In the genomic region with DNA sequence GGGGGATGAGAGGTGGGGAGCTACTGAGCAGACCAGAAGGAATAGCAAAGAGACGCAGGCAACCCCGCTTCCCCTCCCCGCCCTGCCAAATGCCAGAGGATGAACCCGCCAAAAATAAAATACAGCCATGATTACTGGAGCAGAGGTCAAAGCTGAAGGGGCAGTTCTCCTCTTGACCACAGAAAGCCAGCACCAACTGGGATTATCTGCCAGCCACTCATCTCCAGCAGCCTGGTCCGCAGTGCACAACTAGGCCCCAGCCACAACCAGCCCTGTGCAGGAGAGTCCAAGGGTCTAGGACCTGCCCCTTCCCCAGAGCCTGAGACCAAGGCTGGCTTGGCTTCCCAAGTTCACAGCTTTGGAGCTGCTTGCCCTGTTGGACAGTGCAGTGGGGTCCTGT, we compare ENCODE assay signal across 14 cellular contexts.
A peak's percentile ranks its signal among the peaks of the same experiment; 100 is the strongest.
DNase-seq lines count a peak whose midpoint lies in the region; ATAC-seq, FAIRE-seq and TF ChIP-seq lines count a peak whose summit lies in the region.
"Had no signal": no experiment of that assay in that cellular context is flagged by ENCODE, and none has a peak within 500 bp of the region (broad histone marks: within the 10 kb centered on the region; RNA-seq: fewer than 3 reads in every experiment).

No MANE protein-coding gene starts in this region.

- H3K23ac ChIP-seq in H9 (ENCODE audit: insufficient read length, low read depth, low read length): no peak overlapping the region

- H3K9me3 Mint-ChIP-seq in H9: peaks cover 52 to 68% of the 10 kb centered on the region in 2 experiments
- peaks cover 10% of the 10 kb centered on the region for H3K9me3 Mint-ChIP-seq in nephron
- H3K9me3 Mint-ChIP-seq in natural killer cell treated with Interleukin-12 subunit alpha and Interleukin-12 subunit beta and Interleukin-15 and Interleukin-18, amount 100 ng/mL, for 72 hours: no peaks in the 10 kb centered on the region
- H3K9me3 Mint-ChIP-seq in CD8-positive, alpha-beta memory T cell: no peaks in the 10 kb centered on the region

- H4K8ac ChIP-seq in H9 (replicated peaks; ENCODE audit: insufficient read length, low read depth, low read length): no peak overlapping the region

- H3K4me1 Mint-ChIP-seq in H9: peaks cover 33 to 56% of the 10 kb centered on the region in 2 experiments
- peaks cover 51% of the 10 kb centered on the region for H3K4me1 Mint-ChIP-seq in nephron
- peaks cover 8 to 22% of the 10 kb centered on the region in 2 donors for H3K4me1 Mint-ChIP-seq in natural killer cell treated with Interleukin-12 subunit alpha and Interleukin-12 subunit beta and Interleukin-15 and Interleukin-18, amount 100 ng/mL, for 72 hours (ENCODE audit: low read depth in 2 of 2)
- H3K4me1 Mint-ChIP-seq in CD8-positive, alpha-beta memory T cell: peaks cover 19 to 29% (median 26%) of the 10 kb centered on the region in 3 donors

- H3K36me3 Mint-ChIP-seq in H9 (ENCODE audit: insufficient read depth in 1 of 3, low read depth in 3 of 3) (peaks cover 2 to 14% (median 14%) of the 10 kb centered on the region in 3 experiments; a peak in 6 of 7 replicates), nephron (ENCODE audit: low read depth) (no peaks in the 10 kb centered on the region)
- no peaks in the 10 kb centered on the region for H3K36me3 Mint-ChIP-seq in natural killer cell treated with Interleukin-12 subunit alpha and Interleukin-12 subunit beta and Interleukin-15 and Interleukin-18, amount 100 ng/mL, for 72 hours
- H3K36me3 Mint-ChIP-seq in CD8-positive, alpha-beta memory T cell: no peaks in the 10 kb centered on the region

- H2AK5ac ChIP-seq in H9 (ENCODE audit: insufficient read length, low read length): no peak overlapping the region

- H4K91ac ChIP-seq in H9 (ENCODE audit: insufficient read length, low read depth, low read length): no peak overlapping the region

- FAIRE-seq in kidney (lab: Jason Lieb, UNC): no peak
- FAIRE-seq: A549, G401.6, GM12891 had no signal

- ATAC-seq in natural killer cell treated with Interleukin-12 subunit alpha and Interleukin-12 subunit beta and Interleukin-15 and Interleukin-18, amount 100 ng/mL, for 72 hours: no peak
- ATAC-seq: A549 had no signal

- H3K27ac ChIP-seq in H9 (ENCODE audit: insufficient read length, low read depth, low read length) (no peak overlapping the region), kidney (ENCODE audit: low read depth in 2 of 2, low read length in 2 of 2) (no peak overlapping the region)
- H3K27ac ChIP-seq in CD8-positive, alpha-beta memory T cell (ENCODE audit: low read depth, low read length): no peak overlapping the region

- no peaks in the 10 kb centered on the region for H3K36me3 ChIP-seq in kidney (ENCODE audit: control insufficient read depth in 1 of 2, insufficient read depth in 2 of 2, low read length in 2 of 2)
- H3K36me3 ChIP-seq in CD8-positive, alpha-beta memory T cell (ENCODE audit: insufficient read depth, low read length): no peaks in the 10 kb centered on the region
- H3K36me3 ChIP-seq: BE2C had no signal

- peaks cover 13% of the 10 kb centered on the region; the same call in 1 of the 2 replicates for H3K27me3 ChIP-seq in H9 (ENCODE audit: insufficient read depth, low read length)
- no peaks in the 10 kb centered on the region for H3K27me3 ChIP-seq in CD8-positive, alpha-beta memory T cell (ENCODE audit: insufficient read depth, low read length, poor library complexity, severe bottlenecking)
- H3K27me3 ChIP-seq: BE2C had no signal

- H3K4ac ChIP-seq in H9 (ENCODE audit: low read depth, low read length): no peak overlapping the region

- intact Hi-C loops in kidney (cut with DNase I): no loop called here

- H3K4me2 ChIP-seq in H9 (ENCODE audit: insufficient read depth, insufficient read length, low read length): no peak overlapping the region
- H3K4me2 ChIP-seq: A549 had no signal

- no peak overlapping the region for H3K18ac ChIP-seq in H9 (ENCODE audit: insufficient read length, low read depth, low read length)

- no peak overlapping the region for H2BK120ac ChIP-seq in H9 (ENCODE audit: low read depth, low read length, poor library complexity, severe bottlenecking)

- no peak overlapping the region for H2AFZ ChIP-seq in H9 (ENCODE audit: low read length)

- H3K56ac ChIP-seq in H9 (ENCODE audit: insufficient read length, low read depth, low read length): no peak overlapping the region

- H2BK12ac ChIP-seq in H9 (ENCODE audit: insufficient read length, low read depth, low read length): peak overlapping the region; percentile 76

- no peak overlapping the region for H4K5ac ChIP-seq in H9 (ENCODE audit: insufficient read length, low read depth, low read length)

- H2BK5ac ChIP-seq in H9 (ENCODE audit: insufficient read length, low read length): no peak overlapping the region

- peaks cover 18% of the 10 kb centered on the region; the same call in 1 of the 2 replicates for H3K4me1 ChIP-seq in H9 (ENCODE audit: insufficient read depth, low read length)
- H3K4me1 ChIP-seq in kidney (ENCODE audit: control insufficient read depth in 1 of 2, insufficient read depth in 1 of 2, low read depth in 1 of 2, low read length in 2 of 2): peaks cover 8 to 10% of the 10 kb centered on the region in 2 donors
- H3K4me1 ChIP-seq in CD8-positive, alpha-beta memory T cell (ENCODE audit: insufficient read depth, low read length): peaks cover 12% of the 10 kb centered on the region

- no peak overlapping the region for H3T11ph ChIP-seq in H9 (ENCODE audit: low read length)

- H3K27ac Mint-ChIP-seq in H9: no peak overlapping the region
- H3K27ac Mint-ChIP-seq in nephron: peak overlapping the region in 2 of 3 experiments; percentile 13 to 76
- no peak overlapping the region for H3K27ac Mint-ChIP-seq in natural killer cell treated with Interleukin-12 subunit alpha and Interleukin-12 subunit beta and Interleukin-15 and Interleukin-18, amount 100 ng/mL, for 72 hours
- no peak overlapping the region for H3K27ac Mint-ChIP-seq in CD8-positive, alpha-beta memory T cell

- no peak overlapping the region for H2BK15ac ChIP-seq in H9 (ENCODE audit: low read depth, low read length)

- CTCF ChIA-PET in CD8-positive, alpha-beta memory T cell (lab: Charles Lee): interaction anchor here (0.7 kb wide), 1 partner anchor 434 kb away, joined by 3 read pairs; no protein-coding TSS in a partner anchor

- H3K14ac ChIP-seq in H9 (ENCODE audit: insufficient read depth, low read length): 0 out of 2 replicates have a peak overlapping the region, but pooled peaks have one; percentile 8

- POLR2A ChIA-PET in CD8-positive, alpha-beta memory T cell (lab: Charles Lee): interaction anchor here (1.5 kb wide), 1 partner anchor 12 kb away, joined by 4 read pairs; no protein-coding TSS in a partner anchor

- H4K20me1 ChIP-seq in H9 (ENCODE audit: control insufficient read depth, insufficient read depth, insufficient read length): no peaks in the 10 kb centered on the region

- DNase-seq in H9 (no peak), kidney (peak; percentile 29), NCI-H1048 (lab: John Stamatoyannopoulos, UW) (no peak), GM19240 (ENCODE audit: insufficient read length, low spot score) (no peak)
- no peak for DNase-seq in natural killer cell treated with Interleukin-12 subunit alpha and Interleukin-12 subunit beta and Interleukin-15 and Interleukin-18, amount 100 ng/mL, for 72 hours (ENCODE audit: low spot score)
- no peak for DNase-seq in CD8-positive, alpha-beta memory T cell
- DNase-seq: BE2C, DMS79, IMR-90, KBM-7 had no signal

- H3K4me3 ChIP-seq in kidney (ENCODE audit: low read length in 2 of 2): no peak overlapping the region
- no peak overlapping the region for H3K4me3 ChIP-seq in CD8-positive, alpha-beta memory T cell (ENCODE audit: low read length)
- H3K4me3 ChIP-seq: A549 had no signal

- H2BK20ac ChIP-seq in H9 (ENCODE audit: low read depth, low read length, poor library complexity, severe bottlenecking): no peak overlapping the region

- H3K4me3 Mint-ChIP-seq in H9 (no peak overlapping the region), nephron (peak overlapping the region in 1 of 3 experiments; percentile 14)
- H3K4me3 Mint-ChIP-seq in natural killer cell treated with Interleukin-12 subunit alpha and Interleukin-12 subunit beta and Interleukin-15 and Interleukin-18, amount 100 ng/mL, for 72 hours: no peak overlapping the region
- peak overlapping the region in 1 of 7 donors; percentile 40 for H3K4me3 Mint-ChIP-seq in CD8-positive, alpha-beta memory T cell

- TF ChIP-seq CTCF in H9 (conservative IDR thresholded peaks at IDR 0.05) (no peak), kidney (IDR thresholded peaks at IDR 0.05; ENCODE audit: borderline replicate concordance, extremely low read depth, insufficient read depth) (no peak), nephron (IDR thresholded peaks at IDR 0.05; ENCODE audit: unreplicated experiment in 3 of 3) (no peak)

- H3K9me3 ChIP-seq in H9 (ENCODE audit: control insufficient read depth, low read depth, low read length): no peaks in the 10 kb centered on the region
- H3K9me3 ChIP-seq in kidney (ENCODE audit: control insufficient read depth in 1 of 2, low read length in 2 of 2): no peaks in the 10 kb centered on the region
- no peaks in the 10 kb centered on the region for H3K9me3 ChIP-seq in CD8-positive, alpha-beta memory T cell (ENCODE audit: low read length)
- H3K9me3 ChIP-seq: A549, BE2C had no signal

- H3K9ac ChIP-seq in H9 (ENCODE audit: extremely low read depth, insufficient read length, low read length): no peak overlapping the region
- no peak overlapping the region for H3K9ac ChIP-seq in kidney (ENCODE audit: low read length in 2 of 2)

- H3K79me2 ChIP-seq in H9 (ENCODE audit: insufficient read depth, low read length): 0 out of 2 replicates have a peak, but pooled peaks cover 2% of the 10 kb centered on the region

- H3K79me1 ChIP-seq in H9 (ENCODE audit: insufficient read depth, low read depth, low read length, poor library complexity, severe bottlenecking): no peaks in the 10 kb centered on the region

- H3K23me2 ChIP-seq in H9 (ENCODE audit: insufficient read length, low read depth, low read length, poor library complexity, severe bottlenecking): peaks cover 17% of the 10 kb centered on the region

- H3K27me3 Mint-ChIP-seq in H9 (ENCODE audit: low read depth): peaks cover 67% of the 10 kb centered on the region
- peaks cover 16% of the 10 kb centered on the region for H3K27me3 Mint-ChIP-seq in nephron (ENCODE audit: low read depth)
- peaks cover 0 to 20% of the 10 kb centered on the region in 2 donors for H3K27me3 Mint-ChIP-seq in natural killer cell treated with Interleukin-12 subunit alpha and Interleukin-12 subunit beta and Interleukin-15 and Interleukin-18, amount 100 ng/mL, for 72 hours
- H3K27me3 Mint-ChIP-seq in CD8-positive, alpha-beta memory T cell: peaks cover 0 to 36% of the 10 kb centered on the region in 2 donors

- WGBS in H9 (ENCODE audit: extremely low coverage, insufficient read length, low lambda C conversion rate): no CpG with 5 or more reads among the region's 5 CpGs

Comparison
In these comparisons a context has a peak if more than half of its experiments do, and no peak if none do; other contexts are left out.
1. H3K27ac Mint-ChIP-seq: peak in nephron (2 of 3); none in H9 (0 of 3), natural killer cell treated with Interleukin-12 subunit alpha and Interleukin-12 subunit beta and Interleukin-15 and Interleukin-18, amount 100 ng/mL, for 72 hours (0 of 2) and CD8-positive, alpha-beta memory T cell (0 of 8).